Comparison of ENCODE assay signal across 21 cellular contexts in genomic region chr4:128877934-128878333, GRCh38.
"Had no signal": no experiment of that assay in that cellular context is flagged by ENCODE, and none has a peak within 500 bp of the region (broad histone marks: within the 10 kb centered on the region; RNA-seq: fewer than 3 reads in every experiment).

No MANE protein-coding gene starts in this region.

- H3K36me3 Mint-ChIP-seq: IgD-negative memory B cell had no signal

- H3K4me3 ChIP-seq: SJSA1, SK-N-MC had no signal

- H3K27me3 Mint-ChIP-seq: IgD-negative memory B cell had no signal

- H3K27ac ChIP-seq: SJSA1, SK-N-MC had no signal

- FAIRE-seq: RCC 7860 had no signal

- H3K4me1 Mint-ChIP-seq: IgD-negative memory B cell had no signal

- DNase-seq: KBM-7, MV-4-11, NCI-H1048, NCI-H1105, NCI-H1417, NCI-H1436 treated with DMSO at 0.1 percent for 48 hours, NCI-H1694, NCI-H1930, NCI-H2081, NCI-H2107, NCI-H2227 treated with DMSO at 0.1 percent for 48 hours, NCI-H524, NCI-H526 treated with DMSO at 0.1 percent for 48 hours, NCI-H774, Right ventricle myocardium superior, RPMI8226, SIG-M5 had no signal

- H3K4me1 ChIP-seq: SJSA1 had no signal

- H3K27ac Mint-ChIP-seq: IgD-negative memory B cell had no signal

- H3K9me3 Mint-ChIP-seq: IgD-negative memory B cell had no signal

- H3K4me3 Mint-ChIP-seq: IgD-negative memory B cell had no signal

- H3K27me3 ChIP-seq: SJSA1 had no signal

- H3K9me3 ChIP-seq: SJSA1 had no signal
